In genomic region chr13:23979361-23980159, GRCh38 we compare ENCODE assay signal across 8 cellular contexts.
DNase-seq lines count a peak whose midpoint lies in the region; ATAC-seq and TF ChIP-seq lines count a peak whose summit lies in the region.

No MANE protein-coding gene starts in this region.

- POLR2A ChIA-PET in AG04449 (lab: Yijun Ruan, JAX) = no interaction called here

- H3K27me3 Mint-ChIP-seq in glutamatergic neuron (ENCODE audit: unreplicated experiment) = peaks cover 2% of the 10 kb centered on the region

- no peak overlapping the region for H4K8ac ChIP-seq in neuronal stem cell (ENCODE audit: low read depth, low read length)

- no peak overlapping the region for H3K23ac ChIP-seq in neuronal stem cell (ENCODE audit: low read depth, low read length, poor library complexity)

- no CpG with 5 or more reads among the region's 43 CpGs for WGBS in neuronal stem cell (ENCODE audit: extremely low coverage in 2 of 2, insufficient read length in 2 of 2, insufficient replicate concordance in 1 of 2), 2 donors

- H2BK15ac ChIP-seq in neuronal stem cell (ENCODE audit: low read length) = peak overlapping the region; percentile 6

- peak overlapping the region; percentile 93 for H3K18ac ChIP-seq in neuronal stem cell (ENCODE audit: low read length)

- H3K9me3 Mint-ChIP-seq in glutamatergic neuron (ENCODE audit: unreplicated experiment) = no peaks in the 10 kb centered on the region

- H3K4me1 ChIP-seq in adipocyte (ENCODE audit: control insufficient read depth, insufficient read depth, low read length) (peaks cover 3% of the 10 kb centered on the region), neuronal stem cell (ENCODE audit: control insufficient read depth in 2 of 2, insufficient read depth in 1 of 2, low read depth in 1 of 2, low read length in 2 of 2) (peaks cover 7 to 15% of the 10 kb centered on the region in 2 donors)

- H2BK12ac ChIP-seq in neuronal stem cell (ENCODE audit: low read length) = peak overlapping the region; percentile 68

- H3K9ac ChIP-seq in adipocyte (ENCODE audit: low read length) = peak overlapping the region; percentile 79
- H3K9ac ChIP-seq in neuronal stem cell (ENCODE audit: low read depth, low read length, poor library complexity) = peak overlapping the region; percentile 78

- H3K27me3 ChIP-seq in adipocyte (replicated peaks; ENCODE audit: control insufficient read depth, insufficient read depth, low read length) (no peaks in the 10 kb centered on the region), neuronal stem cell (ENCODE audit: control insufficient read depth in 3 of 3, insufficient read depth in 3 of 3, low read depth in 1 of 3, low read length in 3 of 3) (no peaks in the 10 kb centered on the region)

- H3K14ac ChIP-seq in neuronal stem cell (ENCODE audit: low read length) = no peak overlapping the region

- H3K79me1 ChIP-seq in neuronal stem cell (ENCODE audit: low read depth, low read length) = no peaks in the 10 kb centered on the region

- peak overlapping the region; percentile 97 for H2AFZ ChIP-seq in neuronal stem cell (ENCODE audit: low read length)

- no peak overlapping the region for H2BK5ac ChIP-seq in neuronal stem cell (ENCODE audit: low read length)

- CTCF ChIA-PET in AG04449 (lab: Yijun Ruan, JAX) = interaction anchor here (1.0 to 3.7 kb wide), 4 partner anchors 17 to 240 kb away, joined by 3 to 18 read pairs (median 4); no protein-coding TSS in a partner anchor

- no peak for TF ChIP-seq CTCF in AG04449 (IDR thresholded peaks at IDR 0.05; ENCODE audit: insufficient read depth, low read length, missing control alignments)
- no peak for TF ChIP-seq CTCF in glutamatergic neuron (IDR thresholded peaks at IDR 0.05; ENCODE audit: partially characterized antibody, unreplicated experiment)

- peak overlapping the region; percentile 96 for H3K4me3 Mint-ChIP-seq in glutamatergic neuron (ENCODE audit: unreplicated experiment)

- peak overlapping the region; percentile 79 for H3K4me2 ChIP-seq in neuronal stem cell (ENCODE audit: insufficient read depth, low read length, poor library complexity, severe bottlenecking)

- no peak overlapping the region for H2AK5ac ChIP-seq in neuronal stem cell (ENCODE audit: low read depth, low read length)

- no peak overlapping the region for H4K91ac ChIP-seq in neuronal stem cell (ENCODE audit: low read depth, low read length, poor library complexity)

- peaks cover 4% of the 10 kb centered on the region for H3K4me1 Mint-ChIP-seq in glutamatergic neuron (ENCODE audit: low read depth, unreplicated experiment)

- H3K27ac Mint-ChIP-seq in glutamatergic neuron (ENCODE audit: unreplicated experiment) = peak overlapping the region; percentile 19

- H3K36me3 Mint-ChIP-seq in glutamatergic neuron (ENCODE audit: unreplicated experiment) = no peaks in the 10 kb centered on the region

- H3K36me3 ChIP-seq in adipocyte (ENCODE audit: control insufficient read depth, insufficient read depth, low read length, severe bottlenecking) (no peaks in the 10 kb centered on the region), neuronal stem cell (replicated peaks in 1 of 2; ENCODE audit: control insufficient read depth in 2 of 2, insufficient read depth in 2 of 2, low read length in 2 of 2) (peaks cover 0 to 2% of the 10 kb centered on the region in 2 donors)

- H3K4me3 ChIP-seq in AG04449 (ENCODE audit: low read depth, low read length) (peak overlapping the region; percentile 86), adipocyte (ENCODE audit: low read length) (peak overlapping the region; percentile 90), neuronal stem cell (ENCODE audit: low read length in 2 of 2) (peak overlapping the region; percentile 78 to 85)

- H3K4ac ChIP-seq in neuronal stem cell (ENCODE audit: low read length) = no peak overlapping the region

- ATAC-seq in GM18498 (IDR thresholded peaks at IDR 0.05; ENCODE audit: unreplicated experiment) (peak; percentile 55), HG02970 (IDR thresholded peaks at IDR 0.05; ENCODE audit: low FRiP score, unreplicated experiment) (peak; percentile 38)

- H3K9me3 ChIP-seq in adipocyte (ENCODE audit: control insufficient read depth, low read length) (no peaks in the 10 kb centered on the region), neuronal stem cell (replicated peaks in 1 of 2; ENCODE audit: control insufficient read depth in 2 of 2, insufficient read depth in 1 of 2, low read depth in 1 of 2, low read length in 2 of 2) (no peaks in the 10 kb centered on the region)

- no peak overlapping the region for H2BK120ac ChIP-seq in neuronal stem cell (ENCODE audit: low read depth, low read length)

- DNase-seq in AG04449 (ENCODE audit: low read depth, low spot score) (no peak), NOMO-1 (lab: John Stamatoyannopoulos, UW; ENCODE audit: unreplicated experiment in 2 of 2) (peak; percentile 17 to 62), adipocyte (ENCODE audit: low read depth) (peak; percentile 96), glutamatergic neuron (peak; percentile 62), neuronal stem cell (ENCODE audit: low spot score) (peak; percentile 65), NCI-H2171 treated with DMSO at 0.1 percent for 48 hours (lab: John Stamatoyannopoulos, UW) (no peak)

- H3K27ac ChIP-seq in neuronal stem cell (replicated peaks; ENCODE audit: low read length) = peak overlapping the region; percentile 41

Comparison
In these comparisons a context has a peak if more than half of its experiments do, and no peak if none do; other contexts are left out.
1. DNase-seq: peak in NOMO-1 (2 of 2), adipocyte (single experiment), glutamatergic neuron (single experiment) and neuronal stem cell (single experiment); none in AG04449 (single experiment) and NCI-H2171 treated with DMSO at 0.1 percent for 48 hours (single experiment).
2. Peak in every context shown above with its lines, with median percentiles within 50 percentile points of each other: H3K4me3 ChIP-seq.